8 cellular contexts compared by ENCODE assay signal in the genomic region with DNA sequence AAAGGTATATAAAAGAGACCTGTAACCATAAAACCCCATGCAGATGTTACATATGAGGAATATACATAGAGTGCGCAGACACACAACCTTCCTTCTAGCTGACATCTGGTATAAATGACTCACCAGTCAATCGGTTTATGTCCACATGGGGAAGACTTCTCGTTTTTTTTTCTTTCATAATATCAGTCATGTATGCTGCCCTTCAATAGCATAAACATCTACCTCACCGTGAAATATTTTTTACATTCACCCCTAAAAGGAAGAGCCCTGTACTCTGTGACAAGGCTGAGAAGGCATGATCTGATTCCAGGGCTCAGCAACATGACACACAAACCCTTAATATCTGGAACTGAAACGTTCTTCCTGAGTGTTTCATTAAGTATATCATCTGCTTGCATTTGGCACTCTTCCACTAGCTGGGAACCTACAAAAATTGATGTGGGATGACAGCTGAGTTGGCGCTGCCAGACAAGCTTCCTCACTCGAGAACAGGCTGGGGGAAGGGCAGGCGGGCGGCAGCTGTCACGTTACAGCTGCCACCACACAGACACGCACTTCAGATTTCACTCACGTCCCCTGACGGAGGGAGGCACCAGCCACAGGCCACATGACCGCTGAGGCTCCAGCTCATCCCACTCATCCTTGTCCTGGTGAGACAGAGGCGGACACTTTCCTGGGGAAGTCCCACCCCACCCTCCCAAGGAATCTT.
DNase-seq lines count a peak whose midpoint lies in the region; ATAC-seq and TF ChIP-seq lines count a peak whose summit lies in the region.

No MANE protein-coding gene starts in this region.

- peak in 1 of 2 donors; percentile 27 for TF ChIP-seq POLR2A in gastrocnemius medialis (IDR thresholded peaks at IDR 0.05)

- no peaks in the 10 kb centered on the region for H3K9me3 Mint-ChIP-seq in activated CD8-positive, alpha-beta T cell treated with anti-CD3 and anti-CD28 coated beads, Interleukin-2, amount 10 ng/mL, durations not matched to agents 7 days and 5 days (ENCODE audit: insufficient read depth)

- H3K36me3 Mint-ChIP-seq in activated CD8-positive, alpha-beta T cell treated with anti-CD3 and anti-CD28 coated beads, Interleukin-2, amount 10 ng/mL, durations not matched to agents 7 days and 5 days (ENCODE audit: low read depth) = no peaks in the 10 kb centered on the region

- H3K4me3 Mint-ChIP-seq in activated CD8-positive, alpha-beta T cell treated with anti-CD3 and anti-CD28 coated beads, Interleukin-2, amount 10 ng/mL, durations not matched to agents 7 days and 5 days = no peak overlapping the region

- CTCF ChIA-PET in activated CD8-positive, alpha-beta T cell treated with anti-CD3 and anti-CD28 coated beads, Interleukin-2, amount 10 ng/mL, durations not matched to agents 7 days and 5 days (lab: Charles Lee) = interaction anchor here (0.9 to 1.1 kb wide), 2 partner anchors 54 to 81 kb away, joined by 3 to 6 read pairs; no protein-coding TSS in a partner anchor

- intact Hi-C loops in gastrocnemius medialis (cut with DNase I; ENCODE audit: low total_unique reads) = loop anchor here (2.0 kb wide), 1 partner anchor 74 kb away; a partner anchor contains a TSS

- H3K36me3 ChIP-seq in cardiac muscle cell = no peaks in the 10 kb centered on the region
- no peaks in the 10 kb centered on the region for H3K36me3 ChIP-seq in gastrocnemius medialis

- POLR2A ChIA-PET in activated CD8-positive, alpha-beta T cell treated with anti-CD3 and anti-CD28 coated beads, Interleukin-2, amount 10 ng/mL, durations not matched to agents 7 days and 5 days (lab: Charles Lee) = interaction anchor here (0.7 kb wide), 1 partner anchor 33 kb away, joined by 3 read pairs; no protein-coding TSS in a partner anchor

- ATAC-seq in HG02885 (IDR thresholded peaks at IDR 0.05; ENCODE audit: poor library complexity, unreplicated experiment) (peak; percentile 80), gastrocnemius medialis (peak; percentile 92 to 97)
- peak; percentile 74 for ATAC-seq in activated CD8-positive, alpha-beta T cell treated with anti-CD3 and anti-CD28 coated beads, Interleukin-2, amount 10 ng/mL, durations not matched to agents 7 days and 5 days

- TF ChIP-seq CTCF in GM13977 (IDR thresholded peaks at IDR 0.05; ENCODE audit: extremely low read depth, insufficient read depth, missing control alignments) (no peak), cardiac muscle cell (IDR thresholded peaks at IDR 0.05; ENCODE audit: low read depth, low read length) (no peak), gastrocnemius medialis (IDR thresholded peaks at IDR 0.05 in 4 of 5, conservative IDR thresholded peaks at IDR 0.05 in 1 of 5) (no peak)

- no peak overlapping the region for H3K27ac Mint-ChIP-seq in activated CD8-positive, alpha-beta T cell treated with anti-CD3 and anti-CD28 coated beads, Interleukin-2, amount 10 ng/mL, durations not matched to agents 7 days and 5 days

- H3K9me3 ChIP-seq in cardiac muscle cell (ENCODE audit: low read depth) (no peaks in the 10 kb centered on the region), gastrocnemius medialis (no peaks in the 10 kb centered on the region)

- peak; percentile 70 for DNase-seq in A172 (ENCODE audit: low spot score)
- peak; percentile 69 for DNase-seq in GM13977 (ENCODE audit: low spot score)
- peak; percentile 46 for DNase-seq in NCI-H2107 (lab: John Stamatoyannopoulos, UW)
- DNase-seq in activated CD8-positive, alpha-beta T cell treated with anti-CD3 and anti-CD28 coated beads, Interleukin-2, amount 10 ng/mL, durations not matched to agents 7 days and 5 days = peak; percentile 52
- peak; percentile 44 to 61 for DNase-seq in cardiac muscle cell (ENCODE audit: low read depth in 1 of 2, low spot score in 1 of 2)
- peak; percentile 83 to 90 for DNase-seq in gastrocnemius medialis
- DNase-seq in OCI-M2 (lab: John Stamatoyannopoulos, UW; ENCODE audit: unreplicated experiment) = no peak

- no peaks in the 10 kb centered on the region for H3K27me3 ChIP-seq in cardiac muscle cell
- no peaks in the 10 kb centered on the region for H3K27me3 ChIP-seq in gastrocnemius medialis

- H3K4me1 ChIP-seq in cardiac muscle cell (ENCODE audit: low read depth) (peaks cover 65% of the 10 kb centered on the region), gastrocnemius medialis (peaks cover 19 to 27% of the 10 kb centered on the region in 2 donors)

- no peak overlapping the region for H3K4me3 ChIP-seq in cardiac muscle cell
- peak overlapping the region in 3 of 4 donors; percentile 7 to 31 (median 29) for H3K4me3 ChIP-seq in gastrocnemius medialis

- no peaks in the 10 kb centered on the region for H3K27me3 Mint-ChIP-seq in activated CD8-positive, alpha-beta T cell treated with anti-CD3 and anti-CD28 coated beads, Interleukin-2, amount 10 ng/mL, durations not matched to agents 7 days and 5 days (ENCODE audit: low read depth)

- H3K27ac ChIP-seq in cardiac muscle cell (peak overlapping the region; percentile 59), gastrocnemius medialis (peak overlapping the region; percentile 76 to 88 (median 82))

- in situ Hi-C loops in GM13977 (cut with MboI; ENCODE audit: low pct_unique_long_range_greater_than_20kb, low sequenced_read_pairs, unreplicated experiment) (no loop called here), gastrocnemius medialis (cut with MboI; ENCODE audit: low sequenced_read_pairs in 4 of 4) (no loop called here)

- peaks cover 40% of the 10 kb centered on the region for H3K4me1 Mint-ChIP-seq in activated CD8-positive, alpha-beta T cell treated with anti-CD3 and anti-CD28 coated beads, Interleukin-2, amount 10 ng/mL, durations not matched to agents 7 days and 5 days (ENCODE audit: low read depth)
